8 cellular contexts compared by ENCODE assay signal in genomic region chr3:195900426-195901355, GRCh38. TPM values are rescaled to one million over a fixed set of nuclear protein-coding genes. Genes with fewer than 3 reads are reported as not detected.
A peak's percentile ranks its signal among the peaks of the same experiment; 100 is the strongest.
DNase-seq lines count a peak whose midpoint lies in the region; ATAC-seq and TF ChIP-seq lines count a peak whose summit lies in the region.

No MANE protein-coding gene starts in this region.

- H3K27ac ChIP-seq in RWPE1 (peak overlapping the region; percentile 100), mammary epithelial cell (ENCODE audit: insufficient read depth, low read depth, low read length) (peak overlapping the region; percentile 99), upper lobe of left lung (peak overlapping the region; percentile 44 to 69 (median 64))

- ATAC-seq in HG02610 (IDR thresholded peaks at IDR 0.05; ENCODE audit: unreplicated experiment): peak; percentile 55
- ATAC-seq in upper lobe of left lung (ENCODE audit: low FRiP score in 2 of 2): peak; percentile 68 to 75
- ATAC-seq in HG02571 (IDR thresholded peaks at IDR 0.05; ENCODE audit: unreplicated experiment): no peak

- H3K9ac ChIP-seq in mammary epithelial cell (ENCODE audit: insufficient read depth, low read length): peak overlapping the region; percentile 81

- H3K9me3 ChIP-seq in mammary epithelial cell (replicated peaks; ENCODE audit: insufficient read depth, low read length) (no peaks in the 10 kb centered on the region), upper lobe of left lung (no peaks in the 10 kb centered on the region)

- DNase-seq in GM12865 (ENCODE audit: low read depth): peak; percentile 77
- no peak for DNase-seq in RWPE1 (ENCODE audit: low spot score)
- peak; percentile 99 for DNase-seq in mammary epithelial cell
- peak; percentile 93 for DNase-seq in midbrain (lab: John Stamatoyannopoulos, UW)
- peak; percentile 84 to 86 for DNase-seq in upper lobe of left lung
- no peak for DNase-seq in DMS114 treated with DMSO at 0.1 percent for 48 hours (lab: John Stamatoyannopoulos, UW; ENCODE audit: unreplicated experiment)

- no peak for TF ChIP-seq CTCF in GM12865 (IDR thresholded peaks at IDR 0.05; ENCODE audit: insufficient read depth, low read depth, low read length, missing control alignments)
- no peak for TF ChIP-seq CTCF in RWPE1 (conservative IDR thresholded peaks at IDR 0.05; ENCODE audit: low read depth)
- TF ChIP-seq CTCF in mammary epithelial cell (conservative IDR thresholded peaks at IDR 0.05 in 1 of 2, IDR thresholded peaks at IDR 0.05 in 1 of 2; ENCODE audit: extremely low read depth in 1 of 2, insufficient read depth in 1 of 2, low read depth in 1 of 2, low read length in 2 of 2): no peak
- TF ChIP-seq CTCF in upper lobe of left lung (IDR thresholded peaks at IDR 0.05): peak in 1 of 6 experiments; percentile 9

- BruUV-seq in mammary epithelial cell (replicated peaks; lab: Mats Ljungman, UMichigan): TSS peak; percentile 61

- CTCF ChIA-PET in RWPE1 (lab: Yijun Ruan, JAX): interaction anchor here (0.6 to 1.0 kb wide), 3 partner anchors 37 to 52 kb away, joined by 3 to 7 read pairs (median 5); no protein-coding TSS in a partner anchor
- CTCF ChIA-PET in mammary epithelial cell (lab: Charles Lee; ENCODE audit: low non-redundant PET): interaction anchor here (1.0 kb wide), 1 partner anchor 37 kb away, joined by 3 read pairs; no protein-coding TSS in a partner anchor

- WGBS in mammary epithelial cell (ENCODE audit: low coverage, missing lambda C conversion rate): 24% methylated on average over 21 of the region's 23 CpGs
- 57 to 75% methylated on average over 12 to 23 of the region's 23 CpGs for WGBS in upper lobe of left lung, 2 donors

- H3K27me3 ChIP-seq in mammary epithelial cell (ENCODE audit: insufficient read depth, low read length) (no peaks in the 10 kb centered on the region), upper lobe of left lung (no peaks in the 10 kb centered on the region)

- TF ChIP-seq EP300 in upper lobe of left lung (IDR thresholded peaks at IDR 0.05): no peak

- peaks cover 79% of the 10 kb centered on the region for H3K79me2 ChIP-seq in mammary epithelial cell (ENCODE audit: insufficient read depth, low read length)

- peak overlapping the region; percentile 84 for H3K4me2 ChIP-seq in mammary epithelial cell (ENCODE audit: insufficient read depth, low read depth, low read length)

- POLR2A ChIA-PET in RWPE1 (lab: Yijun Ruan, JAX; ENCODE audit: low non-redundant PET): interaction anchor here (0.5 kb wide), 1 partner anchor 62 kb away, joined by 3 read pairs; no protein-coding TSS in a partner anchor

- intact Hi-C loops in mammary epithelial cell (cut with micrococcal nuclease): no loop called here

- in situ Hi-C loops in mammary epithelial cell (cut with MboI; ENCODE audit: low sequenced_read_pairs in 2 of 2): no loop called here

- H3K4me1 ChIP-seq in mammary epithelial cell (ENCODE audit: insufficient read depth, low read length) (peaks cover 53% of the 10 kb centered on the region), upper lobe of left lung (peaks cover 35 to 65% (median 50%) of the 10 kb centered on the region in 4 donors)

- TF ChIP-seq POLR2A in upper lobe of left lung (IDR thresholded peaks at IDR 0.05): peak in 1 of 4 donors; percentile 59

- H4K20me1 ChIP-seq in mammary epithelial cell (ENCODE audit: insufficient read depth, low read length): no peaks in the 10 kb centered on the region

- H3K36me3 ChIP-seq in mammary epithelial cell (ENCODE audit: insufficient read depth, low read length) (peaks cover 2% of the 10 kb centered on the region), upper lobe of left lung (no peaks in the 10 kb centered on the region)

- dilution Hi-C loops in mammary epithelial cell (cut with HindIII; ENCODE audit: low sequenced_read_pairs): no loop called here

- H2AFZ ChIP-seq in mammary epithelial cell (ENCODE audit: low read depth, low read length): no peak overlapping the region

- H3K4me3 ChIP-seq in GM12865 (ENCODE audit: low read depth, low read length): no peak overlapping the region; the same call in 1 of the 2 replicates
- peak overlapping the region in 2 of 3 experiments; percentile 14 to 23 for H3K4me3 ChIP-seq in mammary epithelial cell (replicated peaks in 1 of 3; ENCODE audit: insufficient read depth in 1 of 3, low read depth in 2 of 3, low read length in 3 of 3)
- no peak overlapping the region for H3K4me3 ChIP-seq in upper lobe of left lung

RNA-seq across cellular contexts. Expression of gene TNK2, which starts 7.7 kb away (rescaled TPM):
- total RNA-seq in mammary epithelial cell: 100 to 1,000 TPM in 1 of 2 donors, 10 to 100 TPM in 1; 20.5 to 107 TPM
- 24.2 TPM for polyA plus RNA-seq in mammary epithelial cell
- polyA minus RNA-seq in mammary epithelial cell: 44.0 TPM
- total RNA-seq in upper lobe of left lung: 100 to 1,000 TPM in 2 of 6 donors, 10 to 100 TPM in 4; 18.7 to 171 (median 70.1) TPM

Comparison
In these comparisons a context has a peak if more than half of its experiments do, and no peak if none do; other contexts are left out.
1. DNase-seq: peak in GM12865 (single experiment), mammary epithelial cell (single experiment), midbrain (single experiment) and upper lobe of left lung (2 of 2); none in RWPE1 (single experiment) and DMS114 treated with DMSO at 0.1 percent for 48 hours (single experiment).
2. H3K4me3 ChIP-seq: peak in mammary epithelial cell (2 of 3); none in GM12865 (single experiment) and upper lobe of left lung (0 of 4).
3. Peak in every context shown above with its lines, with median percentiles within 50 percentile points of each other: H3K27ac ChIP-seq.